14 cellular contexts compared by ENCODE assay signal in genomic region chr20:11117808-11118528, GRCh38.
A peak's percentile ranks its signal among the peaks of the same experiment; 100 is the strongest.
DNase-seq lines count a peak whose midpoint lies in the region; ATAC-seq, FAIRE-seq and TF ChIP-seq lines count a peak whose summit lies in the region.
"Had no signal": no experiment of that assay in that cellular context is flagged by ENCODE, and none has a peak within 500 bp of the region (broad histone marks: within the 10 kb centered on the region; RNA-seq: fewer than 3 reads in every experiment).

No MANE protein-coding gene starts in this region.

- no peak overlapping the region for H2AFZ ChIP-seq in osteoblast (ENCODE audit: low read length)

- H4K20me1 ChIP-seq in osteoblast (ENCODE audit: insufficient read depth, low read length): no peaks in the 10 kb centered on the region

- no peaks in the 10 kb centered on the region for H3K4me1 Mint-ChIP-seq in activated CD8-positive, alpha-beta T cell treated with anti-CD3 and anti-CD28 coated beads, Interleukin-2, amount 10 ng/mL, durations not matched to agents 7 days and 5 days (ENCODE audit: low read depth)
- H3K4me1 Mint-ChIP-seq: CD4-positive, alpha-beta memory T cell had no signal

- no peaks in the 10 kb centered on the region for H3K27me3 Mint-ChIP-seq in activated CD8-positive, alpha-beta T cell treated with anti-CD3 and anti-CD28 coated beads, Interleukin-2, amount 10 ng/mL, durations not matched to agents 7 days and 5 days (ENCODE audit: low read depth)
- H3K27me3 Mint-ChIP-seq: activated naive CD8-positive, alpha-beta T cell; CD4-positive, alpha-beta memory T cell had no signal

- H3K36me3 Mint-ChIP-seq in activated CD8-positive, alpha-beta T cell treated with anti-CD3 and anti-CD28 coated beads, Interleukin-2, amount 10 ng/mL, durations not matched to agents 7 days and 5 days (ENCODE audit: low read depth): no peaks in the 10 kb centered on the region
- H3K36me3 Mint-ChIP-seq: activated naive CD8-positive, alpha-beta T cell; CD4-positive, alpha-beta memory T cell had no signal

- H3K4me1 ChIP-seq in osteoblast (ENCODE audit: insufficient read depth, low read length): peaks cover 17% of the 10 kb centered on the region
- H3K4me1 ChIP-seq: stomach had no signal

- POLR2A ChIA-PET in activated CD8-positive, alpha-beta T cell treated with anti-CD3 and anti-CD28 coated beads, Interleukin-2, amount 10 ng/mL, durations not matched to agents 7 days and 5 days (lab: Charles Lee): no interaction called here

- H3K27ac ChIP-seq in epithelial cell of prostate (peak overlapping the region; percentile 81), osteoblast (ENCODE audit: low read depth, low read length) (peak overlapping the region; percentile 71)
- H3K27ac ChIP-seq: stomach had no signal

- TF ChIP-seq CTCF in osteoblast (IDR thresholded peaks at IDR 0.05; ENCODE audit: extremely low read depth, low read depth, low read length): no peak

- H3K79me2 ChIP-seq in osteoblast (ENCODE audit: insufficient read depth, low read length): no peaks in the 10 kb centered on the region

- no peak overlapping the region for H3K4me3 Mint-ChIP-seq in activated CD8-positive, alpha-beta T cell treated with anti-CD3 and anti-CD28 coated beads, Interleukin-2, amount 10 ng/mL, durations not matched to agents 7 days and 5 days
- H3K4me3 Mint-ChIP-seq: activated naive CD8-positive, alpha-beta T cell; CD4-positive, alpha-beta memory T cell had no signal

- FAIRE-seq in RCC 7860 (lab: Jason Lieb, UNC): peak; percentile 91
- FAIRE-seq: H1 had no signal

- intact Hi-C loops in Right ventricle myocardium inferior (cut with DNase I): loop anchor here (10.0 kb wide), 1 partner anchor 113 kb away; no protein-coding TSS in a partner anchor

- H3K4me3 ChIP-seq in osteoblast (ENCODE audit: insufficient read depth, low read length): no peak overlapping the region
- H3K4me3 ChIP-seq: stomach had no signal

- H3K36me3 ChIP-seq in osteoblast (ENCODE audit: insufficient read depth, low read length): no peaks in the 10 kb centered on the region
- H3K36me3 ChIP-seq: stomach had no signal

- no peaks in the 10 kb centered on the region for H3K27me3 ChIP-seq in osteoblast (ENCODE audit: insufficient read depth, low read length)
- H3K27me3 ChIP-seq: stomach had no signal

- H3K4me2 ChIP-seq in osteoblast (ENCODE audit: insufficient read depth, low read length): no peak overlapping the region

- H3K9me3 ChIP-seq in osteoblast (ENCODE audit: low read depth, low read length): no peaks in the 10 kb centered on the region
- H3K9me3 ChIP-seq: stomach had no signal

- CTCF ChIA-PET in activated CD8-positive, alpha-beta T cell treated with anti-CD3 and anti-CD28 coated beads, Interleukin-2, amount 10 ng/mL, durations not matched to agents 7 days and 5 days (lab: Charles Lee): no interaction called here

- H3K9me3 Mint-ChIP-seq in activated CD8-positive, alpha-beta T cell treated with anti-CD3 and anti-CD28 coated beads, Interleukin-2, amount 10 ng/mL, durations not matched to agents 7 days and 5 days (ENCODE audit: insufficient read depth): peaks cover 10% of the 10 kb centered on the region

- DNase-seq in EH (ENCODE audit: low read depth) (peak; percentile 74), RCC 7860 (ENCODE audit: low spot score) (peak; percentile 97), epithelial cell of prostate (ENCODE audit: low read depth, low spot score) (peak; percentile 94), osteoblast (ENCODE audit: insufficient read length, low spot score, missing footprints) (peak; percentile 48), Right ventricle myocardium inferior (ENCODE audit: missing footprints) (no peak), NCI-H2081 (lab: John Stamatoyannopoulos, UW) (no peak)
- no peak for DNase-seq in activated CD8-positive, alpha-beta T cell treated with anti-CD3 and anti-CD28 coated beads, Interleukin-2, amount 10 ng/mL, durations not matched to agents 7 days and 5 days
- DNase-seq: CD4-positive, alpha-beta memory T cell; NCI-H1694; posterior cingulate gyrus; stomach had no signal

- H3K27ac Mint-ChIP-seq in activated CD8-positive, alpha-beta T cell treated with anti-CD3 and anti-CD28 coated beads, Interleukin-2, amount 10 ng/mL, durations not matched to agents 7 days and 5 days: no peak overlapping the region
- H3K27ac Mint-ChIP-seq: activated naive CD8-positive, alpha-beta T cell; CD4-positive, alpha-beta memory T cell had no signal

- no peak for ATAC-seq in activated CD8-positive, alpha-beta T cell treated with anti-CD3 and anti-CD28 coated beads, Interleukin-2, amount 10 ng/mL, durations not matched to agents 7 days and 5 days
- no peak for ATAC-seq in Right ventricle myocardium inferior
- no peak for ATAC-seq in HG02798 (IDR thresholded peaks at IDR 0.05; ENCODE audit: poor library complexity, unreplicated experiment)

Comparison
In these comparisons a context has a peak if more than half of its experiments do, and no peak if none do; other contexts are left out.
1. DNase-seq: peak in EH (single experiment), RCC 7860 (single experiment), epithelial cell of prostate (single experiment) and osteoblast (single experiment); none in activated CD8-positive, alpha-beta T cell treated with anti-CD3 and anti-CD28 coated beads, Interleukin-2, amount 10 ng/mL, durations not matched to agents 7 days and 5 days (single experiment), Right ventricle myocardium inferior (single experiment) and NCI-H2081 (0 of 2).